8 cellular contexts compared by ENCODE assay signal in genomic region chr1:19391596-19391981, GRCh38.
DNase-seq lines count a peak whose midpoint lies in the region; ATAC-seq and TF ChIP-seq lines count a peak whose summit lies in the region.

No MANE protein-coding gene starts in this region.

- no peaks in the 10 kb centered on the region for H3K9me3 Mint-ChIP-seq in IgD-negative memory B cell
- H3K9me3 Mint-ChIP-seq in chondrocyte (ENCODE audit: low read depth), result no peaks in the 10 kb centered on the region
- H3K9me3 Mint-ChIP-seq in Caco-2 (ENCODE audit: unreplicated experiment), result no peaks in the 10 kb centered on the region

- CTCF ChIA-PET in Caco-2 (lab: Charles Lee), result interaction anchor here (0.9 to 1.4 kb wide), 3 partner anchors 18 to 262 kb away, joined by 3 to 5 read pairs (median 4); no protein-coding TSS in a partner anchor

- H3K4me3 ChIP-seq in BLaER1 (peak overlapping the region; percentile 57), osteoblast (ENCODE audit: insufficient read depth, low read length) (no peak overlapping the region), Caco-2 (ENCODE audit: low read depth, low read length) (no peak overlapping the region)

- H3K9ac ChIP-seq in BLaER1, result peak overlapping the region; percentile 80

- H2AFZ ChIP-seq in osteoblast (ENCODE audit: low read length), result no peak overlapping the region

- no peak for DNase-seq in chondrocyte (ENCODE audit: low spot score)
- DNase-seq in osteoblast (ENCODE audit: insufficient read length, low spot score, missing footprints), result no peak
- DNase-seq in NCI-H128 (lab: John Stamatoyannopoulos, UW; ENCODE audit: unreplicated experiment), result no peak
- DNase-seq in NCI-H146 (lab: John Stamatoyannopoulos, UW), result no peak
- no peak for DNase-seq in Caco-2

- no TSS peak for BruUV-seq in Caco-2 (replicated peaks; lab: Mats Ljungman, UMichigan)

- peak overlapping the region; percentile 92 for H3K4me2 ChIP-seq in BLaER1
- no peak overlapping the region for H3K4me2 ChIP-seq in osteoblast (ENCODE audit: insufficient read depth, low read length)

- peaks cover 10% of the 10 kb centered on the region for H3K36me3 ChIP-seq in BLaER1
- peaks cover 16% of the 10 kb centered on the region for H3K36me3 ChIP-seq in osteoblast (ENCODE audit: insufficient read depth, low read length)
- H3K36me3 ChIP-seq in Caco-2 (ENCODE audit: control insufficient read depth, insufficient read depth, low read length), result no peaks in the 10 kb centered on the region; the same call in 1 of the 2 replicates

- H4K20me1 ChIP-seq in BLaER1 (peaks cover 77% of the 10 kb centered on the region), osteoblast (ENCODE audit: insufficient read depth, low read length) (peaks cover 51% of the 10 kb centered on the region)

- TF ChIP-seq CTCF in chondrocyte (IDR thresholded peaks at IDR 0.05) (peak; percentile 64), osteoblast (IDR thresholded peaks at IDR 0.05; ENCODE audit: extremely low read depth, low read depth, low read length) (no peak), Caco-2 (IDR thresholded peaks at IDR 0.05; ENCODE audit: insufficient read depth in 1 of 2, low read depth in 1 of 2, low read length in 1 of 2, severe bottlenecking in 1 of 2, unreplicated experiment in 1 of 2) (peak in 1 of 2 experiments; percentile 3)

- intact Hi-C loops in Caco-2 (cut with micrococcal nuclease; ENCODE audit: unreplicated experiment), result loop anchor here (1.0 to 5.0 kb wide), 2 partner anchors 191 to 262 kb away; no protein-coding TSS in a partner anchor

- peak overlapping the region; percentile 82 to 97 (median 91) for H3K27ac Mint-ChIP-seq in IgD-negative memory B cell
- H3K27ac Mint-ChIP-seq in chondrocyte (ENCODE audit: unreplicated experiment), result peak overlapping the region; percentile 86
- H3K27ac Mint-ChIP-seq in Caco-2 (ENCODE audit: unreplicated experiment), result no peak overlapping the region

- no peak for ATAC-seq in HG03175 (IDR thresholded peaks at IDR 0.05; ENCODE audit: unreplicated experiment)

- peaks cover 94% of the 10 kb centered on the region for H3K4me1 ChIP-seq in BLaER1
- H3K4me1 ChIP-seq in osteoblast (ENCODE audit: insufficient read depth, low read length), result peaks cover 21% of the 10 kb centered on the region
- H3K4me1 ChIP-seq in Caco-2, result peaks cover 20% of the 10 kb centered on the region

- POLR2A ChIA-PET in Caco-2 (lab: Charles Lee), result no interaction called here

- H3K36me3 Mint-ChIP-seq in IgD-negative memory B cell (peaks cover 3% of the 10 kb centered on the region), chondrocyte (ENCODE audit: low read depth) (no peaks in the 10 kb centered on the region), Caco-2 (ENCODE audit: insufficient read depth, unreplicated experiment) (no peaks in the 10 kb centered on the region)

- H3K4me1 Mint-ChIP-seq in IgD-negative memory B cell (peaks cover 43 to 58% (median 54%) of the 10 kb centered on the region in 3 donors), chondrocyte (ENCODE audit: low read depth) (peaks cover 56% of the 10 kb centered on the region), Caco-2 (ENCODE audit: low read depth, unreplicated experiment) (peaks cover 9% of the 10 kb centered on the region)

- peaks cover 98% of the 10 kb centered on the region for H3K79me2 ChIP-seq in osteoblast (ENCODE audit: insufficient read depth, low read length)

- H3K27me3 Mint-ChIP-seq in IgD-negative memory B cell (no peaks in the 10 kb centered on the region), chondrocyte (ENCODE audit: low read depth) (no peaks in the 10 kb centered on the region), Caco-2 (ENCODE audit: insufficient read depth, unreplicated experiment) (no peaks in the 10 kb centered on the region)

- H3K27ac ChIP-seq in BLaER1 (peak overlapping the region; percentile 87), osteoblast (ENCODE audit: low read depth, low read length) (peak overlapping the region; percentile 72)

- H3K27me3 ChIP-seq in BLaER1, result no peaks in the 10 kb centered on the region
- no peaks in the 10 kb centered on the region for H3K27me3 ChIP-seq in osteoblast (ENCODE audit: insufficient read depth, low read length)
- H3K27me3 ChIP-seq in Caco-2 (replicated peaks; ENCODE audit: control insufficient read depth, insufficient read depth, low read length), result no peaks in the 10 kb centered on the region

- H3K4me3 Mint-ChIP-seq in IgD-negative memory B cell, result peak overlapping the region; percentile 80 to 95 (median 87)
- no peak overlapping the region for H3K4me3 Mint-ChIP-seq in chondrocyte (ENCODE audit: unreplicated experiment)
- no peak overlapping the region for H3K4me3 Mint-ChIP-seq in Caco-2 (ENCODE audit: unreplicated experiment)

- H3K9me3 ChIP-seq in BLaER1 (no peaks in the 10 kb centered on the region), osteoblast (ENCODE audit: low read depth, low read length) (no peaks in the 10 kb centered on the region), Caco-2 (no peaks in the 10 kb centered on the region)

Comparison
In these comparisons a context has a peak if more than half of its experiments do, and no peak if none do; other contexts are left out.
1. H3K4me3 Mint-ChIP-seq: peak in IgD-negative memory B cell (4 of 4); none in chondrocyte (single experiment) and Caco-2 (single experiment).